ENCODE assay signal across 4 cellular contexts in genomic region chr4:3550041-3550440, GRCh38. TPM values are rescaled to one million over a fixed set of nuclear protein-coding genes. Genes with fewer than 3 reads are reported as not detected.
DNase-seq lines count a peak whose midpoint lies in the region; ATAC-seq, FAIRE-seq and TF ChIP-seq lines count a peak whose summit lies in the region.
"Not testable (repeated sequence)": the region's sequence is repeated elsewhere in the genome, so short reads cannot be mapped to it uniquely, and the experiment has no call there.

No MANE protein-coding gene starts in this region.

- POLR2A ChIA-PET in activated CD8-positive, alpha-beta T cell treated with anti-CD3 and anti-CD28 coated beads, Interleukin-2, amount 10 ng/mL, durations not matched to agents 7 days and 5 days (lab: Charles Lee); K562 (lab: Yijun Ruan, JAX); HepG2 (lab: Yijun Ruan, JAX): not testable (repeated sequence)

- H2AFZ ChIP-seq in K562 (ENCODE audit: low read depth, low read length); HepG2 (ENCODE audit: low read length): not testable (repeated sequence)

- in situ Hi-C loops in K562 (cut with MboI); HepG2 (cut with HindIII; ENCODE audit: extremely low pct_ligation_motif_present, low pct_unique_long_range_greater_than_20kb): not testable (repeated sequence)

- not testable (repeated sequence) for H3K79me2 ChIP-seq in K562 (ENCODE audit: control insufficient read depth, insufficient read depth, low read length); HepG2 (ENCODE audit: insufficient read depth, low read length)

- not testable (repeated sequence) for H3K4me3 Mint-ChIP-seq in activated CD8-positive, alpha-beta T cell treated with anti-CD3 and anti-CD28 coated beads, Interleukin-2, amount 10 ng/mL, durations not matched to agents 7 days and 5 days

- H4K20me1 ChIP-seq in K562 (replicated peaks; ENCODE audit: control insufficient read depth, insufficient read depth, low read length); HepG2 (ENCODE audit: insufficient read depth, low read length): not testable (repeated sequence)

- not testable (repeated sequence) for H3K36me3 Mint-ChIP-seq in activated CD8-positive, alpha-beta T cell treated with anti-CD3 and anti-CD28 coated beads, Interleukin-2, amount 10 ng/mL, durations not matched to agents 7 days and 5 days (ENCODE audit: low read depth)

- TF ChIP-seq CTCF in K562 (IDR thresholded peaks at IDR 0.05 in 2 of 3, conservative IDR thresholded peaks at IDR 0.05 in 1 of 3; ENCODE audit: insufficient read depth in 2 of 3, low read depth in 1 of 3, low read length in 3 of 3); HepG2 (CRISPR knock-in tag; IDR thresholded peaks at IDR 0.05); sigmoid colon (IDR thresholded peaks at IDR 0.05): not testable (repeated sequence)

- not testable (repeated sequence) for H3K27ac Mint-ChIP-seq in activated CD8-positive, alpha-beta T cell treated with anti-CD3 and anti-CD28 coated beads, Interleukin-2, amount 10 ng/mL, durations not matched to agents 7 days and 5 days

- CTCF ChIA-PET in activated CD8-positive, alpha-beta T cell treated with anti-CD3 and anti-CD28 coated beads, Interleukin-2, amount 10 ng/mL, durations not matched to agents 7 days and 5 days (lab: Charles Lee); K562 (lab: Yijun Ruan, JAX; ENCODE audit: low intra/inter-chr PET ratio); HepG2 (lab: Yijun Ruan, JAX; ENCODE audit: low intra/inter-chr PET ratio, low total read pairs): not testable (repeated sequence)

- H3K9me1 ChIP-seq in K562 (ENCODE audit: control insufficient read depth, insufficient read depth, low read length): not testable (repeated sequence)

- ATAC-seq in activated CD8-positive, alpha-beta T cell treated with anti-CD3 and anti-CD28 coated beads, Interleukin-2, amount 10 ng/mL, durations not matched to agents 7 days and 5 days; K562; HepG2: not testable (repeated sequence)

- not testable (repeated sequence) for TF ChIP-seq RAD21 in K562 (CRISPR knock-in tag; conservative IDR thresholded peaks at IDR 0.05 in 1 of 2, IDR thresholded peaks at IDR 0.05 in 1 of 2); HepG2 (CRISPR knock-in tag; IDR thresholded peaks at IDR 0.05)

- H3K4me3 ChIP-seq in K562; HepG2 (replicated peaks in 1 of 3; ENCODE audit: insufficient read depth in 1 of 3, low read depth in 2 of 3, low read length in 3 of 3); sigmoid colon: not testable (repeated sequence)

- H3K4me2 ChIP-seq in K562 (ENCODE audit: insufficient read depth, low read length); HepG2 (ENCODE audit: low read depth, low read length): not testable (repeated sequence)

- not testable (repeated sequence) for H3K27ac ChIP-seq in K562 (ENCODE audit: extremely low read depth, low read depth, low read length); HepG2 (ENCODE audit: extremely low read length, insufficient read depth, low read length); sigmoid colon

- not testable (repeated sequence) for H3K9me3 ChIP-seq in K562 (replicated peaks; ENCODE audit: control insufficient read depth, insufficient read depth, low read depth, low read length); HepG2 (ENCODE audit: low read length); sigmoid colon

- H3K9ac ChIP-seq in K562 (ENCODE audit: insufficient read depth in 1 of 2, low read depth in 2 of 2, low read length in 2 of 2); HepG2 (ENCODE audit: insufficient read depth, low read depth, low read length): not testable (repeated sequence)

- not testable (repeated sequence) for TF ChIP-seq POLR2A in K562 (conservative IDR thresholded peaks at IDR 0.05); HepG2 (IDR thresholded peaks at IDR 0.05; ENCODE audit: insufficient read depth in 1 of 2, low read depth in 2 of 2, low read length in 2 of 2); sigmoid colon (IDR thresholded peaks at IDR 0.05)

- H3K4me1 Mint-ChIP-seq in activated CD8-positive, alpha-beta T cell treated with anti-CD3 and anti-CD28 coated beads, Interleukin-2, amount 10 ng/mL, durations not matched to agents 7 days and 5 days (ENCODE audit: low read depth): not testable (repeated sequence)

- H3K9me3 Mint-ChIP-seq in activated CD8-positive, alpha-beta T cell treated with anti-CD3 and anti-CD28 coated beads, Interleukin-2, amount 10 ng/mL, durations not matched to agents 7 days and 5 days (ENCODE audit: insufficient read depth): not testable (repeated sequence)

- not testable (repeated sequence) for H3K27me3 ChIP-seq in K562 (ENCODE audit: control insufficient read depth in 2 of 2, insufficient read depth in 2 of 2, low read length in 2 of 2); HepG2 (ENCODE audit: control insufficient read depth in 1 of 2, insufficient read depth in 2 of 2, low read length in 2 of 2); sigmoid colon

- H3K27me3 Mint-ChIP-seq in activated CD8-positive, alpha-beta T cell treated with anti-CD3 and anti-CD28 coated beads, Interleukin-2, amount 10 ng/mL, durations not matched to agents 7 days and 5 days (ENCODE audit: low read depth): not testable (repeated sequence)

- not testable (repeated sequence) for H3K36me3 ChIP-seq in K562 (ENCODE audit: control insufficient read depth, insufficient read depth, low read length); HepG2 (replicated peaks in 1 of 2; ENCODE audit: control insufficient read depth in 1 of 2, insufficient read depth in 2 of 2, low read length in 2 of 2); sigmoid colon

- 36% methylated on average over 3 of the region's 6 CpGs for WGBS in K562 (ENCODE audit: insufficient coverage, low coverage, missing lambda C conversion rate)
- 53% methylated on average over 2 of the region's 6 CpGs for WGBS in HepG2 (ENCODE audit: low lambda C conversion rate)
- WGBS in sigmoid colon, 2 donors: 84 to 91% methylated on average over 6 of the region's 6 CpGs

- FAIRE-seq in K562 (lab: Jason Lieb, UNC); HepG2 (lab: Jason Lieb, UNC): not testable (repeated sequence)

- BruUV-seq in K562 (replicated peaks; lab: Mats Ljungman, UMichigan); HepG2 (replicated peaks; lab: Mats Ljungman, UMichigan): not testable (repeated sequence)

- intact Hi-C loops in K562 (cut with micrococcal nuclease); HepG2 (cut with micrococcal nuclease; ENCODE audit: unreplicated experiment); sigmoid colon (cut with DNase I): not testable (repeated sequence)

- TF ChIP-seq EP300 in K562 (IDR thresholded peaks at IDR 0.05; ENCODE audit: low read length); HepG2 (IDR thresholded peaks at IDR 0.05; ENCODE audit: low read depth in 2 of 2, low read length in 2 of 2); HepG2 (CRISPR knock-in tag; IDR thresholded peaks at IDR 0.05; ENCODE audit: borderline replicate concordance); sigmoid colon (IDR thresholded peaks at IDR 0.05): not testable (repeated sequence)

- DNase-seq in activated CD8-positive, alpha-beta T cell treated with anti-CD3 and anti-CD28 coated beads, Interleukin-2, amount 10 ng/mL, durations not matched to agents 7 days and 5 days: peak; percentile 0
- DNase-seq in K562 (ENCODE audit: extremely low read depth in 1 of 4, low spot score in 3 of 4); HepG2 (ENCODE audit: low spot score): not testable (repeated sequence)
- peak; percentile 26 for DNase-seq in sigmoid colon

- H3K4me1 ChIP-seq in K562 (replicated peaks in 1 of 2; ENCODE audit: control insufficient read depth in 2 of 2, insufficient read depth in 2 of 2, low read length in 2 of 2); HepG2 (ENCODE audit: insufficient read depth, low read length); sigmoid colon: not testable (repeated sequence)

RNA-seq across cellular contexts. Expression of gene LRPAP1, which starts 17.8 kb away (rescaled TPM):
- total RNA-seq in activated CD8-positive, alpha-beta T cell treated with anti-CD3 and anti-CD28 coated beads, Interleukin-2, amount 10 ng/mL, durations not matched to agents 7 days and 5 days: 10 to 100 TPM; 66.4 to 72.5 TPM
- total RNA-seq in K562 (2011; cell fraction: chromatin; rRNA removed; ENCODE audit: low replicate concordance): 44.0 and 98.8 TPM in 2 replicates
- 76.2 and 78.7 TPM in 2 replicates for total RNA-seq in K562 (2011; cell fraction: nucleolus; rRNA removed)
- total RNA-seq in K562 (2011; cell fraction: nucleoplasm; rRNA removed): 43.0 and 46.3 TPM in 2 replicates
- 73.5 and 105 TPM in 2 replicates for total RNA-seq in K562 (2014; rRNA removed)
- 18.7 and 24.6 TPM in 2 replicates for total RNA-seq in K562 (2014; rRNA removed; fragmentation: Illumina TruSeq; extraction: Trizol)
- total RNA-seq in K562 (2015; rRNA removed; fragmentation: Illumina TruSeq; extraction: Trizol): 41.8 and 49.7 TPM in 2 replicates
- total RNA-seq in K562 (2021): 72.0 and 75.5 TPM in 2 replicates
- 43.6 and 45.0 TPM in 2 replicates for polyA plus RNA-seq in K562 (2011; rRNA removed)
- polyA plus RNA-seq in K562 (2011; cell fraction: cytosol; rRNA removed): 28.1 and 40.4 TPM in 2 replicates
- polyA plus RNA-seq in K562 (2011; cell fraction: nucleus; rRNA removed): 33.7 and 47.1 TPM in 2 replicates
- 70.2 and 113 TPM in 2 replicates for polyA plus RNA-seq in K562 (2012)
- 33.1 and 55.4 TPM in 2 replicates for polyA plus RNA-seq in K562 (2014; fragmentation: Illumina TruSeq; extraction: Trizol)
- 1 to 10 TPM; 1.1 to 6.1 TPM for polyA plus RNA-seq in K562 (2014; fragmentation: Nextera tagmentation; extraction: Ambion mirVana)
- polyA plus RNA-seq in K562 (2014; rRNA removed): 57.7 and 69.9 TPM in 2 replicates
- polyA minus RNA-seq in K562 (2011; rRNA and poly(A)+ RNA removed): 23.0 and 26.5 TPM in 2 replicates
- 19.7 and 31.3 TPM in 2 replicates for polyA minus RNA-seq in K562 (2011; cell fraction: cytosol; rRNA and poly(A)+ RNA removed)
- 17.9 and 19.5 TPM in 2 replicates for polyA minus RNA-seq in K562 (2011; cell fraction: nucleus; rRNA and poly(A)+ RNA removed)
- total RNA-seq in HepG2 (2016; rRNA removed; fragmentation: Illumina TruSeq; extraction: Trizol): 81.5 and 191 TPM in 2 replicates
- total RNA-seq in HepG2 (2016; cell fraction: cytosol; rRNA removed; fragmentation: Illumina TruSeq; extraction: Trizol; ENCODE audit: low read depth): 13.6 and 13.8 TPM in 2 replicates
- total RNA-seq in HepG2 (2016; cell fraction: insoluble cytoplasmic fraction; rRNA removed; fragmentation: Illumina TruSeq; extraction: Trizol): 74.4 and 198 TPM in 2 replicates
- total RNA-seq in HepG2 (2016; cell fraction: membrane; rRNA removed; fragmentation: Illumina TruSeq; extraction: Trizol): 21.2 and 25.2 TPM in 2 replicates
- total RNA-seq in HepG2 (2016; cell fraction: nucleus; rRNA removed; fragmentation: Illumina TruSeq; extraction: Trizol): 143 and 170 TPM in 2 replicates
- 153 and 176 TPM in 2 replicates for polyA plus RNA-seq in HepG2 (2011; rRNA removed)
- 149 and 180 TPM in 2 replicates for polyA plus RNA-seq in HepG2 (2011; cell fraction: cytosol; rRNA removed)
- polyA plus RNA-seq in HepG2 (2011; cell fraction: nucleus; rRNA removed): 95.3 and 103 TPM in 2 replicates
- polyA plus RNA-seq in HepG2 (2012): 118 TPM in 2 replicates
- 23.9 and 25.8 TPM in 2 replicates for polyA plus RNA-seq in HepG2 (2016; cell fraction: cytosol; fragmentation: Illumina TruSeq; extraction: Trizol; ENCODE audit: low read depth)
- 64.4 and 77.4 TPM in 2 replicates for polyA plus RNA-seq in HepG2 (2016; cell fraction: insoluble cytoplasmic fraction; fragmentation: Illumina TruSeq; extraction: Trizol; ENCODE audit: low read depth)
- polyA plus RNA-seq in HepG2 (2016; cell fraction: membrane; fragmentation: Illumina TruSeq; extraction: Trizol; ENCODE audit: low read depth): 25.2 and 31.6 TPM in 2 replicates
- polyA plus RNA-seq in HepG2 (2016; cell fraction: nucleus; fragmentation: Illumina TruSeq; extraction: Trizol; ENCODE audit: insufficient read depth, low read depth): 270 and 284 TPM in 2 replicates
- polyA minus RNA-seq in HepG2 (2011; rRNA and poly(A)+ RNA removed; ENCODE audit: low replicate concordance): 32.2 and 52.3 TPM in 2 replicates
- 53.1 and 54.6 TPM in 2 replicates for polyA minus RNA-seq in HepG2 (2011; cell fraction: cytosol; rRNA and poly(A)+ RNA removed)
- polyA minus RNA-seq in HepG2 (2011; cell fraction: nucleus; rRNA and poly(A)+ RNA removed): 24.3 and 25.0 TPM in 2 replicates
- total RNA-seq in sigmoid colon: 100 to 1,000 TPM in 2 of 4 donors, 10 to 100 TPM in 2; 85.3 to 127 (median 99.6) TPM
- 100 to 1,000 TPM in 1 of 3 donors, 10 to 100 TPM in 2; 25.2 to 123 (median 44.2) TPM for polyA plus RNA-seq in sigmoid colon
